32 cellular contexts compared by ENCODE assay signal in genomic region chr7:88565401-88565800, GRCh38.
"Had no signal": no experiment of that assay in that cellular context is flagged by ENCODE, and none has a peak within 500 bp of the region (broad histone marks: within the 10 kb centered on the region; RNA-seq: fewer than 3 reads in every experiment).

No MANE protein-coding gene starts in this region.

- H3K9me3 ChIP-seq: ascending aorta had no signal

- H3K9me3 Mint-ChIP-seq: activated B cell treated with CpG ODN at 0.5 μM for 24 hours; activated CD4-positive, alpha-beta memory T cell treated with anti-CD3 and anti-CD28 coated beads for 36 hours; activated CD4-positive, alpha-beta T cell treated with anti-CD3 and anti-CD28 coated beads, Interleukin-2, amount 10 ng/mL, durations not matched to agents 24 days and 14 days; activated CD8-positive, alpha-beta T cell treated with anti-CD3 and anti-CD28 coated beads for 36 hours; activated naive CD4-positive, alpha-beta T cell treated with anti-CD3 and anti-CD28 coated beads, Interleukin-2, amount 10 ng/mL, durations not matched to agents 7 days and 5 days; activated naive CD4-positive, alpha-beta T cell treated with anti-CD3 and anti-CD28 coated beads, Interleukin-2, amount 50 U/mL, for 24 hours; activated naive CD8-positive, alpha-beta T cell treated with anti-CD3 and anti-CD28 coated beads, Interleukin-2, amount 10 ng/mL, durations not matched to agents 7 days and 5 days; activated naive CD8-positive, alpha-beta T cell treated with anti-CD3 and anti-CD28 coated beads, Interleukin-2, amount 50 U/mL, for 24 hours; activated T-cell treated with anti-CD3 and anti-CD28 coated beads, Interleukin-2, amount 50 U/mL, for 24 hours; activated T-helper 2 cell treated with anti-CD3 and anti-CD28 coated beads, Interferon-gamma antibody, Interleukin-2, Interleukin-4, amounts not matched to agents 10 μg/mL and 5 μg/mL and 100 μg/mL, durations not matched to agents 14 hours and 24 hours and 36 hours; T-helper 1 cell treated with Interleukin-12 subunit alpha and Interleukin-12 subunit beta and Interleukin-4 antibody, amounts not matched to agents 30 μg/mL and 1 μg/mL, for 36 hours; T-helper 2 cell treated with Interferon-gamma antibody and Interleukin-4, amounts not matched to agents 5 μg/mL and 100 μg/mL, for 36 hours had no signal

- H3K27ac Mint-ChIP-seq: activated B cell treated with CpG ODN at 0.5 μM for 24 hours; activated CD4-positive, alpha-beta memory T cell treated with anti-CD3 and anti-CD28 coated beads for 36 hours; activated CD4-positive, alpha-beta T cell treated with anti-CD3 and anti-CD28 coated beads, Interleukin-2, amount 10 ng/mL, durations not matched to agents 24 days and 14 days; activated CD8-positive, alpha-beta T cell treated with anti-CD3 and anti-CD28 coated beads for 36 hours; activated naive CD4-positive, alpha-beta T cell treated with anti-CD3 and anti-CD28 coated beads, Interleukin-2, amount 10 ng/mL, durations not matched to agents 7 days and 5 days; activated naive CD4-positive, alpha-beta T cell treated with anti-CD3 and anti-CD28 coated beads, Interleukin-2, amount 50 U/mL, for 24 hours; activated naive CD8-positive, alpha-beta T cell; activated naive CD8-positive, alpha-beta T cell treated with anti-CD3 and anti-CD28 coated beads, Interleukin-2, amount 10 ng/mL, durations not matched to agents 7 days and 5 days; activated naive CD8-positive, alpha-beta T cell treated with anti-CD3 and anti-CD28 coated beads, Interleukin-2, amount 50 U/mL, for 24 hours; activated T-cell treated with anti-CD3 and anti-CD28 coated beads, Interleukin-2, amount 50 U/mL, for 24 hours; activated T-helper 2 cell treated with anti-CD3 and anti-CD28 coated beads, Interferon-gamma antibody, Interleukin-2, Interleukin-4, amounts not matched to agents 10 μg/mL and 5 μg/mL and 100 μg/mL, durations not matched to agents 14 hours and 24 hours and 36 hours; T-helper 1 cell treated with Interleukin-12 subunit alpha and Interleukin-12 subunit beta and Interleukin-4 antibody, amounts not matched to agents 30 μg/mL and 1 μg/mL, for 36 hours; T-helper 2 cell treated with Interferon-gamma antibody and Interleukin-4, amounts not matched to agents 5 μg/mL and 100 μg/mL, for 36 hours had no signal

- H3K36me3 ChIP-seq: ascending aorta had no signal

- H3K4me3 ChIP-seq: ascending aorta had no signal

- H3K4me3 Mint-ChIP-seq: activated B cell treated with CpG ODN at 0.5 μM for 24 hours; activated CD4-positive, alpha-beta memory T cell treated with anti-CD3 and anti-CD28 coated beads for 36 hours; activated CD4-positive, alpha-beta T cell treated with anti-CD3 and anti-CD28 coated beads, Interleukin-2, amount 10 ng/mL, durations not matched to agents 24 days and 14 days; activated CD8-positive, alpha-beta T cell treated with anti-CD3 and anti-CD28 coated beads for 36 hours; activated naive CD4-positive, alpha-beta T cell treated with anti-CD3 and anti-CD28 coated beads, Interleukin-2, amount 10 ng/mL, durations not matched to agents 7 days and 5 days; activated naive CD4-positive, alpha-beta T cell treated with anti-CD3 and anti-CD28 coated beads, Interleukin-2, amount 50 U/mL, for 24 hours; activated naive CD8-positive, alpha-beta T cell; activated naive CD8-positive, alpha-beta T cell treated with anti-CD3 and anti-CD28 coated beads, Interleukin-2, amount 10 ng/mL, durations not matched to agents 7 days and 5 days; activated naive CD8-positive, alpha-beta T cell treated with anti-CD3 and anti-CD28 coated beads, Interleukin-2, amount 50 U/mL, for 24 hours; activated T-cell treated with anti-CD3 and anti-CD28 coated beads, Interleukin-2, amount 50 U/mL, for 24 hours; T-helper 1 cell treated with Interleukin-12 subunit alpha and Interleukin-12 subunit beta and Interleukin-4 antibody, amounts not matched to agents 30 μg/mL and 1 μg/mL, for 36 hours; T-helper 2 cell treated with Interferon-gamma antibody and Interleukin-4, amounts not matched to agents 5 μg/mL and 100 μg/mL, for 36 hours had no signal

- FAIRE-seq: TTC549 had no signal

- H3K4me1 ChIP-seq: ascending aorta had no signal

- H3K4me1 Mint-ChIP-seq: activated B cell treated with CpG ODN at 0.5 μM for 24 hours; activated CD4-positive, alpha-beta T cell treated with anti-CD3 and anti-CD28 coated beads, Interleukin-2, amount 10 ng/mL, durations not matched to agents 24 days and 14 days; activated naive CD4-positive, alpha-beta T cell treated with anti-CD3 and anti-CD28 coated beads, Interleukin-2, amount 10 ng/mL, durations not matched to agents 7 days and 5 days; activated naive CD4-positive, alpha-beta T cell treated with anti-CD3 and anti-CD28 coated beads, Interleukin-2, amount 50 U/mL, for 24 hours; activated naive CD8-positive, alpha-beta T cell treated with anti-CD3 and anti-CD28 coated beads, Interleukin-2, amount 10 ng/mL, durations not matched to agents 7 days and 5 days; activated naive CD8-positive, alpha-beta T cell treated with anti-CD3 and anti-CD28 coated beads, Interleukin-2, amount 50 U/mL, for 24 hours had no signal

- ATAC-seq: activated CD8-positive, alpha-beta T cell treated with anti-CD3 and anti-CD28 coated beads for 36 hours; activated naive CD8-positive, alpha-beta T cell treated with anti-CD3 and anti-CD28 coated beads, Interleukin-2, amount 50 U/mL, for 24 hours had no signal

- DNase-seq: activated B cell treated with CpG ODN at 0.5 μM for 24 hours; activated CD4-positive, alpha-beta memory T cell treated with anti-CD3 and anti-CD28 coated beads for 36 hours; activated CD4-positive, alpha-beta T cell treated with anti-CD3 and anti-CD28 coated beads for 4 hours; activated CD4-positive, alpha-beta T cell treated with anti-CD3 and anti-CD28 coated beads, Interleukin-2, amount 10 ng/mL, durations not matched to agents 24 days and 14 days; activated CD4-positive, alpha-beta T cell treated with anti-CD3 and anti-CD28 coated beads, Interleukin-2, amount 50 U/mL, for 1 hour; activated CD4-positive, alpha-beta T cell treated with anti-CD3 and anti-CD28 coated beads, Interleukin-2, amount 50 U/mL, for 4 hours; activated CD4-positive, CD25-positive, alpha-beta regulatory T cell treated with anti-CD3 and anti-CD28 coated beads, Interleukin-2, amount 50 U/mL, for 72 hours; activated CD8-positive, alpha-beta memory T cell treated with anti-CD3 and anti-CD28 coated beads, Interleukin-2, amount 50 U/mL, for 4 hours; activated CD8-positive, alpha-beta T cell treated with anti-CD3 and anti-CD28 coated beads for 36 hours; activated effector memory CD4-positive, alpha-beta T cell treated with Interleukin-2 at 50 U/mL for 16 hours; activated gamma-delta T cell; activated naive CD4-positive, alpha-beta T cell treated with anti-CD3 and anti-CD28 coated beads, Interleukin-2, amount 10 ng/mL, durations not matched to agents 7 days and 5 days; activated naive CD4-positive, alpha-beta T cell treated with Interleukin-2 at 50 U/mL for 16 hours; activated naive CD8-positive, alpha-beta T cell treated with anti-CD3 and anti-CD28 coated beads, Interleukin-2, amount 10 ng/mL, durations not matched to agents 7 days and 5 days; activated naive CD8-positive, alpha-beta T cell treated with anti-CD3 and anti-CD28 coated beads, Interleukin-2, amount 50 U/mL, for 24 hours; activated T-cell treated with anti-CD3 and anti-CD28 coated beads, Interleukin-2, amount 50 U/mL, for 24 hours; activated T-cell treated with anti-CD3 and anti-CD28 coated beads, Interleukin-2, amount 50 U/mL, for 48 hours; amygdala; anterior cingulate cortex; central memory CD4-positive, alpha-beta T cell; T-helper 1 cell; T-helper 2 cell; T-helper 9 cell had no signal

- H3K27me3 Mint-ChIP-seq: activated B cell treated with CpG ODN at 0.5 μM for 24 hours; activated CD4-positive, alpha-beta T cell treated with anti-CD3 and anti-CD28 coated beads, Interleukin-2, amount 10 ng/mL, durations not matched to agents 24 days and 14 days; activated CD8-positive, alpha-beta T cell treated with anti-CD3 and anti-CD28 coated beads for 36 hours; activated naive CD4-positive, alpha-beta T cell treated with anti-CD3 and anti-CD28 coated beads, Interleukin-2, amount 10 ng/mL, durations not matched to agents 7 days and 5 days; activated naive CD4-positive, alpha-beta T cell treated with anti-CD3 and anti-CD28 coated beads, Interleukin-2, amount 50 U/mL, for 24 hours; activated naive CD8-positive, alpha-beta T cell; activated naive CD8-positive, alpha-beta T cell treated with anti-CD3 and anti-CD28 coated beads, Interleukin-2, amount 50 U/mL, for 24 hours; activated T-cell treated with anti-CD3 and anti-CD28 coated beads, Interleukin-2, amount 50 U/mL, for 24 hours; brain had no signal

- H3K27me3 ChIP-seq: ascending aorta had no signal

- H3K27ac ChIP-seq: ascending aorta, VCaP had no signal

- H3K36me3 Mint-ChIP-seq: activated CD4-positive, alpha-beta memory T cell treated with anti-CD3 and anti-CD28 coated beads for 36 hours; activated naive CD4-positive, alpha-beta T cell treated with anti-CD3 and anti-CD28 coated beads, Interleukin-2, amount 10 ng/mL, durations not matched to agents 7 days and 5 days; activated naive CD4-positive, alpha-beta T cell treated with anti-CD3 and anti-CD28 coated beads, Interleukin-2, amount 50 U/mL, for 24 hours; activated naive CD8-positive, alpha-beta T cell; activated naive CD8-positive, alpha-beta T cell treated with anti-CD3 and anti-CD28 coated beads, Interleukin-2, amount 10 ng/mL, durations not matched to agents 7 days and 5 days; brain had no signal
